8 cellular contexts compared by ENCODE assay signal in genomic region chr21:25801217-25802015, GRCh38.
DNase-seq lines count a peak whose midpoint lies in the region; ATAC-seq and TF ChIP-seq lines count a peak whose summit lies in the region.

No MANE protein-coding gene starts in this region.

- H3K4me3 Mint-ChIP-seq in natural killer cell treated with Interleukin-12 subunit alpha and Interleukin-12 subunit beta and Interleukin-15 and Interleukin-18, amount 100 ng/mL, for 72 hours, result peak overlapping the region; percentile 9

- peak; percentile 99 for ATAC-seq in GM21447 (IDR thresholded peaks at IDR 0.05; ENCODE audit: unreplicated experiment)
- peak; percentile 97 to 98 for ATAC-seq in natural killer cell treated with Interleukin-12 subunit alpha and Interleukin-12 subunit beta and Interleukin-15 and Interleukin-18, amount 100 ng/mL, for 72 hours

- H3K4me1 ChIP-seq in esophagus muscularis mucosa, result peaks cover 0 to 6% (median 4%) of the 10 kb centered on the region in 4 donors

- TF ChIP-seq CTCF in esophagus muscularis mucosa (IDR thresholded peaks at IDR 0.05), result peak; percentile 75 to 90 (median 83)

- WGBS in esophagus muscularis mucosa, result 44% methylated on average over 19 of the region's 20 CpGs

- intact Hi-C loops in esophagus muscularis mucosa (cut with DNase I), result no loop called here

- peaks cover 8 to 24% of the 10 kb centered on the region in 2 donors for H3K27me3 Mint-ChIP-seq in natural killer cell treated with Interleukin-12 subunit alpha and Interleukin-12 subunit beta and Interleukin-15 and Interleukin-18, amount 100 ng/mL, for 72 hours

- H3K9me3 ChIP-seq in esophagus muscularis mucosa, result no peaks in the 10 kb centered on the region

- H3K36me3 ChIP-seq in esophagus muscularis mucosa, result no peaks in the 10 kb centered on the region

- no peaks in the 10 kb centered on the region for H3K9me3 Mint-ChIP-seq in natural killer cell treated with Interleukin-12 subunit alpha and Interleukin-12 subunit beta and Interleukin-15 and Interleukin-18, amount 100 ng/mL, for 72 hours

- H3K27ac ChIP-seq in esophagus muscularis mucosa (replicated peaks in 1 of 4), result no peak overlapping the region

- no peak overlapping the region for H3K4me3 ChIP-seq in esophagus muscularis mucosa

- DNase-seq in DMS 273 (lab: John Stamatoyannopoulos, UW; ENCODE audit: unreplicated experiment) (peak; percentile 95), HT1080 (ENCODE audit: low read depth) (peak; percentile 73), OCI-M2 (lab: John Stamatoyannopoulos, UW; ENCODE audit: unreplicated experiment) (peak; percentile 18), activated T-cell treated with anti-CD3 and anti-CD28 coated beads for 48 hours (ENCODE audit: low read depth) (peak; percentile 81), esophagus muscularis mucosa (ENCODE audit: extremely low spot score) (peak; percentile 92)
- peak; percentile 86 for DNase-seq in natural killer cell treated with Interleukin-12 subunit alpha and Interleukin-12 subunit beta and Interleukin-15 and Interleukin-18, amount 100 ng/mL, for 72 hours (ENCODE audit: low spot score)
- peak; percentile 59 to 89 (median 76) for DNase-seq in stimulated activated naive CD4-positive, alpha-beta T cell (lab: John Stamatoyannopoulos, UW)

- TF ChIP-seq EP300 in esophagus muscularis mucosa (IDR thresholded peaks at IDR 0.05), result no peak

- peaks cover 6 to 7% of the 10 kb centered on the region in 2 donors for H3K4me1 Mint-ChIP-seq in natural killer cell treated with Interleukin-12 subunit alpha and Interleukin-12 subunit beta and Interleukin-15 and Interleukin-18, amount 100 ng/mL, for 72 hours (ENCODE audit: low read depth in 2 of 2)

- H3K27ac Mint-ChIP-seq in natural killer cell treated with Interleukin-12 subunit alpha and Interleukin-12 subunit beta and Interleukin-15 and Interleukin-18, amount 100 ng/mL, for 72 hours, result peak overlapping the region in 1 of 2 donors; percentile 30

- no peaks in the 10 kb centered on the region for H3K27me3 ChIP-seq in esophagus muscularis mucosa

- H3K36me3 Mint-ChIP-seq in natural killer cell treated with Interleukin-12 subunit alpha and Interleukin-12 subunit beta and Interleukin-15 and Interleukin-18, amount 100 ng/mL, for 72 hours, result no peaks in the 10 kb centered on the region

- TF ChIP-seq POLR2A in esophagus muscularis mucosa (IDR thresholded peaks at IDR 0.05; ENCODE audit: low read depth), result no peak

Comparison
In these comparisons a context has a peak if more than half of its experiments do, and no peak if none do; other contexts are left out.
1. DNase-seq: peak in every context shown above with its lines; median percentile 95 in DMS 273; 92 in esophagus muscularis mucosa; 86 in natural killer cell treated with Interleukin-12 subunit alpha and Interleukin-12 subunit beta and Interleukin-15 and Interleukin-18, amount 100 ng/mL, for 72 hours; 81 in activated T-cell treated with anti-CD3 and anti-CD28 coated beads for 48 hours; 76 in stimulated activated naive CD4-positive, alpha-beta T cell; 73 in HT1080; 18 in OCI-M2.